Comparison of ENCODE assay signal across 19 cellular contexts in the genomic region with DNA sequence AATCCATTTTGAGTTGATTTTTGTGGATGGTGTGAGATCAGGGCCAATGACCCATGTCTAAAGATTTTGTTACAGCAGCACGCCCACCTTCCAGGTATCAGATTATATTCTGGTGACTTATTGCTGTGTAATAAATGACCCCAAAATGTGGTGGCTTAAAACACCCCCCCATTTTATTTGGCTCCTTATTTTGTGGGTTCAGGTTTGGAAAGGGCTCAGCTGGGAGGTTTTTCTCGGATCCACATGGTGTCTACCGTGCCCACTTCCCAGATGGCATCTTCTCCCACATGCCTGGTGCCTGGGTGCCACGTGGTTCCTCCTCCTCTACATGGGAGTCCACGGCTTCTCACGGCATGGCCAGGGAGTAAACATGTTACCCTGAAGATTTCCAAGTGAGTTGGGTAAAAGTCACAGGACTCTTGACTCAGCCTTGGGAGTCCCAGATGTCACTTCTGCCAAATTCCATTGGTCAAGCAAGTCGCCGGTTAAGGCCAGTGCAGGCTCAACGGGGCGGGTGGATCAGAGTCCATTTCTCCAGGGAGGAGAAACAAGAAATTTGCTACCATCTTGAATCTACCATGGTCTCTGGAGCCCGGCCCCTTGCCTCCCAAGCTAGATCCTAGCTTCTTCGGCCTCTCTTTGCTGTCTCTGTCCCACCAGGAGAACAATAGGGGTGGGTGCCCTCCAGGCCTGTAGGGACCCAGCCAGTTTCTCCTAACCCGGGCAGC.
DNase-seq lines count a peak whose midpoint lies in the region; ATAC-seq and TF ChIP-seq lines count a peak whose summit lies in the region.
"Had no signal": no experiment of that assay in that cellular context is flagged by ENCODE, and none has a peak within 500 bp of the region (broad histone marks: within the 10 kb centered on the region; RNA-seq: fewer than 3 reads in every experiment).

No MANE protein-coding gene starts in this region.

- H3K27ac Mint-ChIP-seq in natural killer cell treated with Interleukin-12 subunit alpha and Interleukin-12 subunit beta and Interleukin-15 and Interleukin-18, amount 100 ng/mL, for 72 hours: no peak overlapping the region
- H3K27ac Mint-ChIP-seq: CD8-positive, alpha-beta T cell had no signal

- H3K4me1 Mint-ChIP-seq in natural killer cell treated with Interleukin-12 subunit alpha and Interleukin-12 subunit beta and Interleukin-15 and Interleukin-18, amount 100 ng/mL, for 72 hours (ENCODE audit: low read depth in 2 of 2): no peaks in the 10 kb centered on the region

- no peak for ATAC-seq in natural killer cell treated with Interleukin-12 subunit alpha and Interleukin-12 subunit beta and Interleukin-15 and Interleukin-18, amount 100 ng/mL, for 72 hours
- ATAC-seq: CD8-positive, alpha-beta T cell; Panc1 had no signal

- intact Hi-C loops in cardiac septum (cut with DNase I) (no loop called here), left ventricle myocardium inferior (cut with micrococcal nuclease) (no loop called here), ascending aorta (cut with DNase I) (no loop called here)

- no peak overlapping the region for H3K4me3 Mint-ChIP-seq in natural killer cell treated with Interleukin-12 subunit alpha and Interleukin-12 subunit beta and Interleukin-15 and Interleukin-18, amount 100 ng/mL, for 72 hours
- H3K4me3 Mint-ChIP-seq: CD8-positive, alpha-beta T cell had no signal

- H3K27ac ChIP-seq in left ventricle myocardium inferior (replicated peaks) (no peak overlapping the region), ascending aorta (no peak overlapping the region)

- peaks cover 26% of the 10 kb centered on the region for H3K27me3 ChIP-seq in left ventricle myocardium inferior (ENCODE audit: low read depth)
- H3K27me3 ChIP-seq in ascending aorta: no peaks in the 10 kb centered on the region
- H3K27me3 ChIP-seq: BE2C had no signal

- peaks cover 18% of the 10 kb centered on the region for H3K9me3 ChIP-seq in left ventricle myocardium inferior (replicated peaks)
- no peaks in the 10 kb centered on the region for H3K9me3 ChIP-seq in ascending aorta

- CTCF ChIA-PET in HEK293T (lab: Yijun Ruan, JAX): no interaction called here

- DNase-seq in cardiac septum (ENCODE audit: low spot score): peak; percentile 50
- DNase-seq in left ventricle myocardium inferior: no peak
- DNase-seq in ascending aorta (ENCODE audit: low spot score in 2 of 2): peak; percentile 6 to 44
- peak; percentile 44 for DNase-seq in natural killer cell treated with Interleukin-12 subunit alpha and Interleukin-12 subunit beta and Interleukin-15 and Interleukin-18, amount 100 ng/mL, for 72 hours (ENCODE audit: low spot score)
- DNase-seq in ureter (ENCODE audit: low spot score): peak; percentile 29
- no peak for DNase-seq in HEK293T (ENCODE audit: extremely low spot score)
- no peak for DNase-seq in amniotic stem cell (lab: John Stamatoyannopoulos, UW)
- DNase-seq: DND-41, GF-D8, IMR-90, Kasumi-1, NCI-H187 treated with DMSO at 0.1 percent for 48 hours, NCI-H2171, NCI-H446 treated with DMSO at 0.1 percent for 48 hours, NCI-H748 treated with DMSO at 0.1 percent for 48 hours, SHP77 treated with DMSO at 0.1 percent for 48 hours had no signal

- POLR2A ChIA-PET in HEK293T (lab: Yijun Ruan, JAX): no interaction called here

- TF ChIP-seq CTCF in left ventricle myocardium inferior (IDR thresholded peaks at IDR 0.05; ENCODE audit: borderline replicate concordance): no peak
- TF ChIP-seq CTCF in ascending aorta (IDR thresholded peaks at IDR 0.05): no peak

- no peaks in the 10 kb centered on the region for H3K36me3 ChIP-seq in left ventricle myocardium inferior
- H3K36me3 ChIP-seq in ascending aorta: no peaks in the 10 kb centered on the region
- H3K36me3 ChIP-seq: BE2C had no signal

- H3K4me3 ChIP-seq in left ventricle myocardium inferior (no peak overlapping the region), ascending aorta (no peak overlapping the region)

- H3K4me1 ChIP-seq in left ventricle myocardium inferior (peaks cover 12% of the 10 kb centered on the region), ascending aorta (no peaks in the 10 kb centered on the region)
- H3K4me1 ChIP-seq: BE2C had no signal

- no peaks in the 10 kb centered on the region for H3K36me3 Mint-ChIP-seq in natural killer cell treated with Interleukin-12 subunit alpha and Interleukin-12 subunit beta and Interleukin-15 and Interleukin-18, amount 100 ng/mL, for 72 hours
- H3K36me3 Mint-ChIP-seq: CD8-positive, alpha-beta T cell had no signal

- H3K27me3 Mint-ChIP-seq in natural killer cell treated with Interleukin-12 subunit alpha and Interleukin-12 subunit beta and Interleukin-15 and Interleukin-18, amount 100 ng/mL, for 72 hours: peaks cover 3 to 6% of the 10 kb centered on the region in 2 donors

- H3K9me3 Mint-ChIP-seq in natural killer cell treated with Interleukin-12 subunit alpha and Interleukin-12 subunit beta and Interleukin-15 and Interleukin-18, amount 100 ng/mL, for 72 hours: no peaks in the 10 kb centered on the region

TF ChIP-seq in HEK293T, 16 proteins besides CTCF, POLR2A, EP300 and RAD21:
- TF ChIP-seq FOXA1 (IDR thresholded peaks at IDR 0.05) (no peak), CTBP1 (IDR thresholded peaks at IDR 0.05; ENCODE audit: borderline replicate concordance) (no peak), SP1 (IDR thresholded peaks at IDR 0.05) (no peak), TARDBP (IDR thresholded peaks at IDR 0.05) (no peak), NFRKB (IDR thresholded peaks at IDR 0.05) (no peak), FOXK2 (IDR thresholded peaks at IDR 0.05) (no peak), SUZ12 (IDR thresholded peaks at IDR 0.05) (no peak), LEF1 (IDR thresholded peaks at IDR 0.05; ENCODE audit: borderline replicate concordance) (no peak), ARNT (IDR thresholded peaks at IDR 0.05) (no peak), L3MBTL2 (conservative IDR thresholded peaks at IDR 0.05) (no peak), HDGF (IDR thresholded peaks at IDR 0.05; ENCODE audit: borderline replicate concordance) (no peak), ELF4 (IDR thresholded peaks at IDR 0.05) (no peak), FOXM1 (IDR thresholded peaks at IDR 0.05; ENCODE audit: borderline replicate concordance) (no peak), ZNF384 (IDR thresholded peaks at IDR 0.05) (no peak), BHLHE40 (IDR thresholded peaks at IDR 0.05; ENCODE audit: borderline replicate concordance) (no peak)
- TF ChIP-seq, protein P1, sequence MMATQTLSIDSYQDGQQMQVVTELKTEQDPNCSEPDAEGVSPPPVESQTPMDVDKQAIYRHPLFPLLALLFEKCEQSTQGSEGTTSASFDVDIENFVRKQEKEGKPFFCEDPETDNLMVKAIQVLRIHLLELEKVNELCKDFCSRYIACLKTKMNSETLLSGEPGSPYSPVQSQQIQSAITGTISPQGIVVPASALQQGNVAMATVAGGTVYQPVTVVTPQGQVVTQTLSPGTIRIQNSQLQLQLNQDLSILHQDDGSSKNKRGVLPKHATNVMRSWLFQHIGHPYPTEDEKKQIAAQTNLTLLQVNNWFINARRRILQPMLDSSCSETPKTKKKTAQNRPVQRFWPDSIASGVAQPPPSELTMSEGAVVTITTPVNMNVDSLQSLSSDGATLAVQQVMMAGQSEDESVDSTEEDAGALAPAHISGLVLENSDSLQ (IDR thresholded peaks at IDR 0.05): no peak

Comparison
In these comparisons a context has a peak if more than half of its experiments do, and no peak if none do; other contexts are left out.
1. DNase-seq: peak in cardiac septum (single experiment), ascending aorta (2 of 2), natural killer cell treated with Interleukin-12 subunit alpha and Interleukin-12 subunit beta and Interleukin-15 and Interleukin-18, amount 100 ng/mL, for 72 hours (single experiment) and ureter (single experiment); none in left ventricle myocardium inferior (single experiment), HEK293T (single experiment) and amniotic stem cell (single experiment).